1 cellular context compared by ENCODE assay signal in the genomic region with DNA sequence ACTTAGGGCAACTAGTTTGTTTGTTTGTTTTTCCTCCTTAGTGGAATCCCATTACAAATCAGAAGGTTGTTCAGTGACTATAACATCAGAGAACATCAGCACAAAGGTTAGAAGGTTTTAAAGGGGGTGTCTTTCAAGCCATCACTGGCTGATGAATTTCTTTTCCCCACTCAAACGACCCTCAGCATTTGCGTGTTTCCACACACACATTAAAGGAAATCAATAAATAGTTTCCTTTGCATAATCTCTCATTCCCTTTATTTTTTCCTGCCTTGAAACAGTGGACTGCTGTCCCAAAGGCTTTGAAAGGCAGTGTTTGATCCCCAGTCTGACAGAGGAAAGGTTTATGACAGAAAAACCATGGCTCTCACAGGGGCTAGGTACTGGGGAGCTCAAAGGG.
TF ChIP-seq lines count a peak whose summit lies in the region.

No MANE protein-coding gene starts in this region.

TF ChIP-seq in K562, 482 proteins besides CTCF, POLR2A, EP300 and RAD21:
- TF ChIP-seq XRCC3 (IDR thresholded peaks at IDR 0.05) (no peak), MCM5 (IDR thresholded peaks at IDR 0.05; ENCODE audit: low read depth) (no peak), LEF1 (IDR thresholded peaks at IDR 0.05) (no peak), XRCC4 (IDR thresholded peaks at IDR 0.05; ENCODE audit: extremely low read depth, insufficient read depth, insufficient read length) (no peak), ZNF76 (CRISPR knock-in tag; IDR thresholded peaks at IDR 0.05; ENCODE audit: borderline replicate concordance) (no peak), POLR2H (tag; IDR thresholded peaks at IDR 0.05; ENCODE audit: low read depth) (no peak), ZSCAN29 (IDR thresholded peaks at IDR 0.05) (no peak), KDM1A (IDR thresholded peaks at IDR 0.05) (no peak), ZNF785 (CRISPR knock-in tag; IDR thresholded peaks at IDR 0.05) (no peak), KHSRP (IDR thresholded peaks at IDR 0.05) (no peak), ATF7 (IDR thresholded peaks at IDR 0.05) (no peak), FOXK1 (CRISPR knock-in tag; IDR thresholded peaks at IDR 0.05; ENCODE audit: borderline replicate concordance) (no peak), ZNF717 (CRISPR knock-in tag; IDR thresholded peaks at IDR 0.05) (no peak), DACH1 (IDR thresholded peaks at IDR 0.05; ENCODE audit: partially characterized antibody) (no peak), NBN (IDR thresholded peaks at IDR 0.05; ENCODE audit: low read depth) (no peak)
- TF ChIP-seq, protein P1, sequence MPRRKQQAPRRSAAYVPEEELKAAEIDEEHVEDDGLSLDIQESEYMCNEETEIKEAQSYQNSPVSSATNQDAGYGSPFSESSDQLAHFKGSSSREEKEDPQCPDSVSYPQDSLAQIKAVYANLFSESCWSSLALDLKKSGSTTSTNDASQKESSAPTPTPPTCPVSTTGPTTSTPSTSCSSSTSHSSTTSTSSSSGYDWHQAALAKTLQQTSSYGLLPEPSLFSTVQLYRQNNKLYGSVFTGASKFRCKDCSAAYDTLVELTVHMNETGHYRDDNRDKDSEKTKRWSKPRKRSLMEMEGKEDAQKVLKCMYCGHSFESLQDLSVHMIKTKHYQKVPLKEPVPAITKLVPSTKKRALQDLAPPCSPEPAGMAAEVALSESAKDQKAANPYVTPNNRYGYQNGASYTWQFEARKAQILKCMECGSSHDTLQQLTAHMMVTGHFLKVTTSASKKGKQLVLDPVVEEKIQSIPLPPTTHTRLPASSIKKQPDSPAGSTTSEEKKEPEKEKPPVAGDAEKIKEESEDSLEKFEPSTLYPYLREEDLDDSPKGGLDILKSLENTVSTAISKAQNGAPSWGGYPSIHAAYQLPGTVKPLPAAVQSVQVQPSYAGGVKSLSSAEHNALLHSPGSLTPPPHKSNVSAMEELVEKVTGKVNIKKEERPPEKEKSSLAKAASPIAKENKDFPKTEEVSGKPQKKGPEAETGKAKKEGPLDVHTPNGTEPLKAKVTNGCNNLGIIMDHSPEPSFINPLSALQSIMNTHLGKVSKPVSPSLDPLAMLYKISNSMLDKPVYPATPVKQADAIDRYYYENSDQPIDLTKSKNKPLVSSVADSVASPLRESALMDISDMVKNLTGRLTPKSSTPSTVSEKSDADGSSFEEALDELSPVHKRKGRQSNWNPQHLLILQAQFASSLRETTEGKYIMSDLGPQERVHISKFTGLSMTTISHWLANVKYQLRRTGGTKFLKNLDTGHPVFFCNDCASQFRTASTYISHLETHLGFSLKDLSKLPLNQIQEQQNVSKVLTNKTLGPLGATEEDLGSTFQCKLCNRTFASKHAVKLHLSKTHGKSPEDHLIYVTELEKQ (CRISPR knock-in tag; IDR thresholded peaks at IDR 0.05), result no peak
TF ChIP-seq in K562: peak in this region for 0.
